In the genomic region with DNA sequence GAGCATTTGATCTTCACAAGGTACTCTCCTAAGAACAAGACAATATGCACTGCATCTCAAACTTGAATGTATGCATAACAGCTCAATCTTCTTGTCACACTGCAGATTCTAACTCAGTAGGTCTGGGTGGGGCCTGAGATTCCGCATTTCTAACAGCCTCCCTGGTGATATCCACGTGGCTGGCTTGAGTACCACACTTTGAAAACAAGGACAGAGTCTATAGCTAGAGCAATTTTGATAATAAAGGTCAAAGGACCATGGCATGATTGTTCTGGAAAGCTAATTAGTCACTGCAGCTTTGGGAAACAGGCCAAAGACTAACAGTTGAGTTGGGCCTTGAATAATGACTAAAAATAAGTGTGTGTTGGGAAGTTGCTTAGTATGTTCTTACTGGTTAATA, we compare ENCODE assay signal across 31 cellular contexts.
"Had no signal": no experiment of that assay in that cellular context is flagged by ENCODE, and none has a peak within 500 bp of the region (broad histone marks: within the 10 kb centered on the region; RNA-seq: fewer than 3 reads in every experiment).

No MANE protein-coding gene starts in this region.

- H3K4me3 ChIP-seq: ascending aorta, breast epithelium, cardiac muscle cell, colonic mucosa, esophagus squamous epithelium had no signal

- H3K27me3 ChIP-seq: ascending aorta, breast epithelium, cardiac muscle cell, colonic mucosa, esophagus squamous epithelium had no signal

- FAIRE-seq: endometrium, endothelial cell of umbilical vein, frontal cortex had no signal

- ATAC-seq: activated naive CD4-positive, alpha-beta T cell treated with anti-CD3 and anti-CD28 coated beads, Interleukin-2, amount 50 U/mL, for 72 hours; activated T-cell treated with anti-CD3 and anti-CD28 coated beads, Interleukin-2, amount 50 U/mL, for 72 hours; T-helper 17 cell; WTC11 had no signal

- H3K4me1 ChIP-seq: ascending aorta, breast epithelium, colonic mucosa, esophagus squamous epithelium had no signal

- H3K36me3 ChIP-seq: ascending aorta, breast epithelium, cardiac muscle cell, colonic mucosa, esophagus squamous epithelium had no signal

- H3K27ac ChIP-seq: ascending aorta, breast epithelium, cardiac muscle cell, colonic mucosa, epithelial cell of prostate, esophagus squamous epithelium had no signal

- H3K9me3 ChIP-seq: ascending aorta, colonic mucosa, esophagus squamous epithelium had no signal

- DNase-seq: activated CD4-positive, alpha-beta memory T cell treated with anti-CD3 and anti-CD28 coated beads, Interleukin-2, amount 10 ng/mL, durations not matched to agents 7 days and 5 days; activated CD4-positive, alpha-beta T cell treated with anti-CD3 and anti-CD28 coated beads for 1 hour; activated CD4-positive, alpha-beta T cell treated with anti-CD3 and anti-CD28 coated beads for 4 hours; activated CD4-positive, alpha-beta T cell treated with anti-CD3 and anti-CD28 coated beads, Interleukin-2, amount 10 ng/mL, durations not matched to agents 7 days and 5 days; activated CD4-positive, alpha-beta T cell treated with anti-CD3 and anti-CD28 coated beads, Interleukin-2, amount 50 U/mL, for 4 hours; activated CD8-positive, alpha-beta memory T cell treated with anti-CD3 and anti-CD28 coated beads, Interleukin-2, amount 50 U/mL, for 48 hours; activated gamma-delta T cell; activated naive CD4-positive, alpha-beta T cell; activated naive CD4-positive, alpha-beta T cell treated with anti-CD3 and anti-CD28 coated beads, Interleukin-2, amount 10 ng/mL, durations not matched to agents 7 days and 5 days; activated naive CD8-positive, alpha-beta T cell treated with anti-CD3 and anti-CD28 coated beads, Interleukin-2, amount 10 ng/mL, durations not matched to agents 7 days and 5 days; activated T-cell treated with anti-CD3 and anti-CD28 coated beads for 4 hours; activated T-cell treated with anti-CD3 and anti-CD28 coated beads, Interleukin-2, amount 50 U/mL, for 24 hours; activated T-cell treated with anti-CD3 and anti-CD28 coated beads, Interleukin-2, amount 50 U/mL, for 72 hours; central memory CD4-positive, alpha-beta T cell; cerebellar nuclear complex; colonic mucosa; effector CD8-positive, alpha-beta T cell; esophagus squamous epithelium; head of caudate nucleus; T-helper 1 cell; T-helper 17 cell; T1000 had no signal
